14 cellular contexts compared by ENCODE assay signal in the genomic region with DNA sequence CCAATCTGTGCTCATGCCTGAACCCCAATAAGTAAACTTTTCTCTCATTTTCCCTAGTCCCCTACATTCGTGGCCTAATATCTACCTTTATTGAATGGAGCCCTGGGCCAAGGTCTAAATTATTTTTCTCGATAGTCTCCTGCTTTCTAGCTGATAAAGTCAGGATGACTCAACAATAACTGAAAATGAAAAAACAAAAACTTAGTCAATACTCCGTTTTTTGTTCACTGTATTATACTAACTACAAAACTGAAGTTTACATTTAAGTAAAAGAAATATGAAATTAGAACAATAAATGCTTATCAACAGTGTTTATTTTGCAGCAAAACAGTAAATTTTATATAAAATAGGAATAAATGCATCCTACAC. TPM values are rescaled to one million over a fixed set of nuclear protein-coding genes. Genes with fewer than 3 reads are reported as not detected.
DNase-seq lines count a peak whose midpoint lies in the region; ATAC-seq, FAIRE-seq and TF ChIP-seq lines count a peak whose summit lies in the region.
"Had no signal": no experiment of that assay in that cellular context is flagged by ENCODE, and none has a peak within 500 bp of the region (broad histone marks: within the 10 kb centered on the region; RNA-seq: fewer than 3 reads in every experiment).

No MANE protein-coding gene starts in this region.

- no peak for TF ChIP-seq EP300 in GM12878 (IDR thresholded peaks at IDR 0.05; ENCODE audit: borderline replicate concordance in 1 of 2, control insufficient read depth in 1 of 2, low read depth in 2 of 2, low read length in 2 of 2)

- H3K36me3 Mint-ChIP-seq in HFFc6 (ENCODE audit: low read depth): peaks cover 27% of the 10 kb centered on the region

- H3K79me2 ChIP-seq in OCI-LY1 (ENCODE audit: insufficient read depth, low read length): no peaks in the 10 kb centered on the region
- no peaks in the 10 kb centered on the region for H3K79me2 ChIP-seq in GM12878 (ENCODE audit: control insufficient read depth, insufficient read depth, low read length)

- in situ Hi-C loops in GM12878 (cut with MboI): no loop called here

- intact Hi-C loops in GM12878 (cut with micrococcal nuclease; ENCODE audit: unreplicated experiment): no loop called here
- intact Hi-C loops in pancreas (cut with DNase I): no loop called here

- no peak for DNase-seq in HFFc6
- DNase-seq in GM12878 (ENCODE audit: low read depth, low spot score): no peak
- DNase-seq in pancreas: no peak
- no peak for DNase-seq in central memory CD4-positive, alpha-beta T cell
- no peak for DNase-seq in SHP77 treated with DMSO at 0.1 percent for 48 hours (lab: John Stamatoyannopoulos, UW)
- no peak for DNase-seq in activated T-cell treated with anti-CD3 and anti-CD28 coated beads, Interleukin-2, amount 50 U/mL, for 48 hours
- DNase-seq: COR-L47, DMS153, EL, H9, NCI-H1092 had no signal

- H4K20me1 ChIP-seq in OCI-LY1 (ENCODE audit: insufficient read depth, low read length) (no peaks in the 10 kb centered on the region), GM12878 (ENCODE audit: control insufficient read depth, insufficient read depth) (no peaks in the 10 kb centered on the region)

- H3K27ac Mint-ChIP-seq in HFFc6: peak overlapping the region; percentile 93
- H3K27ac Mint-ChIP-seq: H9 had no signal

- no peak for TF ChIP-seq POLR2A in GM12878 (IDR thresholded peaks at IDR 0.05; ENCODE audit: low read depth, low read length)

- no peaks in the 10 kb centered on the region for H3K9me3 Mint-ChIP-seq in HFFc6
- H3K9me3 Mint-ChIP-seq: H9 had no signal

- H3K36me3 ChIP-seq in OCI-LY1 (ENCODE audit: insufficient read depth, low read length) (peaks cover 36% of the 10 kb centered on the region), GM12878 (ENCODE audit: control insufficient read depth in 2 of 2, insufficient read depth in 2 of 2, low read length in 1 of 2) (no peaks in the 10 kb centered on the region), pancreas (peaks cover 0 to 15% (median 0%) of the 10 kb centered on the region in 3 donors)

- SMC1A ChIA-PET in GM12878 (lab: Charles Lee; ENCODE audit: uncharacterized antibody, unreplicated experiment): interaction anchor here (1.7 to 2.0 kb wide), 2 partner anchors 8 to 133 kb away, joined by 5 to 6 read pairs; no protein-coding TSS in a partner anchor

- H3K4me1 Mint-ChIP-seq in HFFc6 (ENCODE audit: low read depth): peaks cover 78% of the 10 kb centered on the region
- H3K4me1 Mint-ChIP-seq: H9 had no signal

- H3K9me2 ChIP-seq in OCI-LY1 (ENCODE audit: low read depth, low read length): no peaks in the 10 kb centered on the region

- H3K4me1 ChIP-seq in OCI-LY1 (ENCODE audit: insufficient read depth, low read length, severe bottlenecking) (peaks cover 38% of the 10 kb centered on the region), GM12878 (ENCODE audit: control insufficient read depth, insufficient read depth, low read length) (peaks cover 5% of the 10 kb centered on the region), pancreas (peaks cover 15 to 39% (median 31%) of the 10 kb centered on the region in 3 donors)

- POLR2A ChIA-PET in GM12878 (lab: Charles Lee): no interaction called here

- H3F3A ChIP-seq in OCI-LY1 (ENCODE audit: insufficient read depth, low read length): no peaks in the 10 kb centered on the region

- no peak for TF ChIP-seq RAD21 in GM12878 (IDR thresholded peaks at IDR 0.05; ENCODE audit: insufficient read depth, low read depth, low read length)

- peak overlapping the region; percentile 81 for H3K27ac ChIP-seq in OCI-LY1 (ENCODE audit: low read depth, low read length, poor library complexity, severe bottlenecking)
- H3K27ac ChIP-seq in GM12878 (ENCODE audit: control insufficient read depth, insufficient read depth): no peak overlapping the region
- H3K27ac ChIP-seq in pancreas: peak overlapping the region in 2 of 4 donors; percentile 3 to 32
- H3K27ac ChIP-seq: C4-2B had no signal

- H3K4me3 ChIP-seq in OCI-LY1 (ENCODE audit: low read depth, low read length, poor library complexity, severe bottlenecking) (no peak overlapping the region), GM12878 (no peak overlapping the region), pancreas (no peak overlapping the region)

- CTCF ChIA-PET in GM12878 (lab: Yijun Ruan, JAX): interaction anchor here (1.0 to 1.8 kb wide), 2 partner anchors 134 to 538 kb away, joined by 3 to 5 read pairs; no protein-coding TSS in a partner anchor

- H3K9ac ChIP-seq in OCI-LY1 (ENCODE audit: low read length) (0 out of 2 replicates have a peak overlapping the region, but pooled peaks have one; percentile 26), GM12878 (ENCODE audit: control insufficient read depth, insufficient read depth, low read length) (no peak overlapping the region)

- H3K4me2 ChIP-seq in OCI-LY1 (ENCODE audit: low read length) (peak overlapping the region; percentile 39; the same call in 1 of the 2 replicates), GM12878 (ENCODE audit: control insufficient read depth, insufficient read depth) (no peak overlapping the region)

- WGBS in GM12878 (ENCODE audit: insufficient coverage, insufficient replicate concordance, low lambda C conversion rate, missing lambda C conversion rate): 27% methylated on average over 3 of the region's 3 CpGs
- WGBS in pancreas, 2 donors: 29 to 35% methylated on average over 3 of the region's 3 CpGs

- H2AFZ ChIP-seq in OCI-LY1 (ENCODE audit: low read length): no peak overlapping the region
- H2AFZ ChIP-seq in GM12878 (ENCODE audit: control insufficient read depth, low read depth, low read length): peak overlapping the region; percentile 53; the same call in 1 of the 2 replicates

- H3K9me3 ChIP-seq in OCI-LY1 (ENCODE audit: low read length) (no peaks in the 10 kb centered on the region), GM12878 (replicated peaks; ENCODE audit: control insufficient read depth, insufficient read depth, low read length) (no peaks in the 10 kb centered on the region), pancreas (no peaks in the 10 kb centered on the region)

- TF ChIP-seq CTCF in HFFc6 (IDR thresholded peaks at IDR 0.05): no peak
- no peak for TF ChIP-seq CTCF in OCI-LY1 (IDR thresholded peaks at IDR 0.05; ENCODE audit: low read length)
- no peak for TF ChIP-seq CTCF in GM12878 (IDR thresholded peaks at IDR 0.05 in 2 of 3, conservative IDR thresholded peaks at IDR 0.05 in 1 of 3; ENCODE audit: control insufficient read depth in 2 of 3, extremely low read depth in 1 of 3, insufficient read depth in 1 of 3, low read depth in 3 of 3, low read length in 3 of 3)
- TF ChIP-seq CTCF in pancreas (IDR thresholded peaks at IDR 0.05): no peak

- H3K27me3 ChIP-seq in OCI-LY1 (ENCODE audit: insufficient read depth, low read length) (no peaks in the 10 kb centered on the region), GM12878 (replicated peaks in 1 of 2; ENCODE audit: control insufficient read depth in 2 of 2, insufficient read depth in 2 of 2, low read length in 1 of 2) (no peaks in the 10 kb centered on the region; a peak in 1 of 4 replicates), pancreas (no peaks in the 10 kb centered on the region)

- no TSS peak for BruUV-seq in GM12878 (replicated peaks; lab: Mats Ljungman, UMichigan)

- RAD21 ChIA-PET in GM12878 (lab: Charles Lee; ENCODE audit: unreplicated experiment): interaction anchor here (1.0 kb wide), 1 partner anchor 85 kb away, joined by 3 read pairs; no protein-coding TSS in a partner anchor

- no peak overlapping the region for H3K4me3 Mint-ChIP-seq in HFFc6
- H3K4me3 Mint-ChIP-seq: H9 had no signal

- H3K27me3 Mint-ChIP-seq in HFFc6 (ENCODE audit: insufficient read depth): no peaks in the 10 kb centered on the region

- ATAC-seq in GM12878 (no peak), pancreas (peak in 3 of 4 donors; percentile 6 to 26 (median 13))

- FAIRE-seq in GM12878 (lab: Jason Lieb, UNC) (no peak), pancreas (lab: Jason Lieb, UNC) (no peak)

TF ChIP-seq in GM12878, 131 proteins besides CTCF, POLR2A, EP300 and RAD21 (continues in another document):
- TF ChIP-seq NBN (IDR thresholded peaks at IDR 0.05) (no peak), HSF1 (IDR thresholded peaks at IDR 0.05; ENCODE audit: low read depth, low read length) (no peak), ZNF274 (IDR thresholded peaks at IDR 0.05; ENCODE audit: insufficient read depth, insufficient read length) (no peak), POU2F2 (IDR thresholded peaks at IDR 0.05; ENCODE audit: borderline replicate concordance, low read depth, low read length) (no peak), HCFC1 (IDR thresholded peaks at IDR 0.05; ENCODE audit: low read length) (no peak), RAD51 (IDR thresholded peaks at IDR 0.05) (no peak)

RNA-seq across cellular contexts. Expression of gene AOX1, which starts 32.2 kb away (rescaled TPM):
- 10 to 100 TPM; 46.7 to 71.7 (median 62.1) TPM for total RNA-seq in HFFc6 (2021; fragmentation: NEBNext Ultra II Directional; extraction: Animal tissue kit (Norgen Biotek cat#: 25700))
- total RNA-seq in GM12878 (2013; cell fraction: nucleolus; rRNA removed): 0.56 TPM in 1 of 2 replicates, not detected in the other
- total RNA-seq in GM12878 (2014; rRNA removed): 0.05 and 0.34 TPM in 2 replicates
- not detected in 2 replicates for total RNA-seq in GM12878 (2014; rRNA removed; fragmentation: Illumina TruSeq; extraction: Trizol)
- total RNA-seq in GM12878 (2021): 0.56 and 0.80 TPM in 2 replicates
- not detected for polyA plus RNA-seq in GM12878 (2011; ENCODE audit: low read depth)
- 0.03 TPM in 1 of 2 replicates, not detected in the other for polyA plus RNA-seq in GM12878 (2011; rRNA removed)
- not detected in 2 replicates for polyA plus RNA-seq in GM12878 (2011; cell fraction: cytosol; rRNA removed)
- 0.25 and 0.30 TPM in 2 replicates for polyA plus RNA-seq in GM12878 (2011; cell fraction: nucleus; rRNA removed)
- 0.14 TPM in 1 of 2 replicates, not detected in the other for polyA plus RNA-seq in GM12878 (2012)
- polyA plus RNA-seq in GM12878 (2014; fragmentation: Illumina TruSeq; extraction: Trizol): not detected in 2 replicates
- polyA plus RNA-seq in GM12878 (2014; fragmentation: Nextera tagmentation; extraction: Ambion mirVana): not detected
- polyA plus RNA-seq in GM12878 (2014; rRNA removed): 0.04 TPM in 1 of 2 replicates, not detected in the other
- polyA plus RNA-seq in GM12878 (2016; fragmentation: Nextera tagmentation; extraction: Ambion mirVana): not detected
- 1.8 TPM in 1 of 2 replicates, not detected in the other for polyA minus RNA-seq in GM12878 (2011; rRNA and poly(A)+ RNA removed)
- polyA minus RNA-seq in GM12878 (2011; cell fraction: cytosol; rRNA and poly(A)+ RNA removed): not detected in 2 replicates
- 0.24 and 0.29 TPM in 2 replicates for polyA minus RNA-seq in GM12878 (2011; cell fraction: nucleus; rRNA and poly(A)+ RNA removed)
- 100 to 1,000 TPM in 5 of 6 donors, 10 to 100 TPM in 1; 94.6 to 181 (median 136) TPM for total RNA-seq in pancreas
- polyA plus RNA-seq in pancreas: 10 to 100 TPM; 17.8 to 29.2 TPM
- total RNA-seq: HT-29 had no signal

Comparison
In these comparisons a context has a peak if more than half of its experiments do, and no peak if none do; other contexts are left out.
1. RNA of gene AOX1, which starts 32.2 kb away (total RNA-seq): 94.6 to 181 TPM in pancreas and 46.7 to 71.7 TPM in HFFc6; 0.05 to 0.80 TPM in GM12878; every median in the first group is over 10 times any median in the second.